ENCODE assay signal across 22 cellular contexts in the genomic region with DNA sequence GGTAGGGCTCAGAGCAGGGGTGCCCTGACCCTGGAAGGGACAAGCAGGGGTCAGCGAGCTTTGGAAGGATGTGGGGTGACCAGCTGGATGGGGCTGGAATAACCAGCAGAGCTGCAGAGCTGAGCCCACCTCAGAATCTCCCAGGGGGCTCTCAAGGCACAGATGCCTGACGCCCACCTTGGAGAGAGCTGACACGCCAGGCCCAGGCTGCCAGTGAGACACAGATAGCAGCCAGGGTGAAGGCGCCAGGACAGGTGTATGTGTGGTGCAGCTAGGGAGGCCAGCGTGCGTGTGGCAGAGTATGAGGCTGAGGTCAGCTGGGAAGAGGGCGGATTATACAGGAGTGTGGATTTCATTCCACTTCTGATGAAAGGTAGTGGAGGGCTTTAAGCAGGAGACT. TPM values are rescaled to one million over a fixed set of nuclear protein-coding genes. Genes with fewer than 3 reads are reported as not detected.
A peak's percentile ranks its signal among the peaks of the same experiment; 100 is the strongest.
DNase-seq lines count a peak whose midpoint lies in the region; ATAC-seq and TF ChIP-seq lines count a peak whose summit lies in the region.
"Had no signal": no experiment of that assay in that cellular context is flagged by ENCODE, and none has a peak within 500 bp of the region (broad histone marks: within the 10 kb centered on the region; RNA-seq: fewer than 3 reads in every experiment).

No MANE protein-coding gene starts in this region.

- peak overlapping the region; percentile 34 for H3K27ac Mint-ChIP-seq in activated naive CD4-positive, alpha-beta T cell treated with anti-CD3 and anti-CD28 coated beads, Interleukin-2, amount 10 ng/mL, durations not matched to agents 7 days and 5 days
- H3K27ac Mint-ChIP-seq in brain, result peak overlapping the region in 3 of 5 experiments; percentile 8 to 80 (median 19)

- H3K9me3 ChIP-seq in spleen (no peaks in the 10 kb centered on the region), body of pancreas (no peaks in the 10 kb centered on the region), gastrocnemius medialis (no peaks in the 10 kb centered on the region)

- no peak overlapping the region for H3K4me3 Mint-ChIP-seq in activated naive CD4-positive, alpha-beta T cell treated with anti-CD3 and anti-CD28 coated beads, Interleukin-2, amount 10 ng/mL, durations not matched to agents 7 days and 5 days
- H3K4me3 Mint-ChIP-seq in brain, result no peak overlapping the region

- H3K36me3 Mint-ChIP-seq in activated naive CD4-positive, alpha-beta T cell treated with anti-CD3 and anti-CD28 coated beads, Interleukin-2, amount 10 ng/mL, durations not matched to agents 7 days and 5 days, result peaks cover 73% of the 10 kb centered on the region
- peaks cover 76% of the 10 kb centered on the region for H3K36me3 Mint-ChIP-seq in brain

- H3K27me3 ChIP-seq in spleen (replicated peaks in 1 of 7) (no peaks in the 10 kb centered on the region), body of pancreas (no peaks in the 10 kb centered on the region), gastrocnemius medialis (no peaks in the 10 kb centered on the region)
- H3K27me3 ChIP-seq: dorsolateral prefrontal cortex, foreskin keratinocyte had no signal

- H3K27ac ChIP-seq in RWPE1, result peak overlapping the region; percentile 7; the same call in 1 of the 2 replicates
- H3K27ac ChIP-seq in spleen, result no peak overlapping the region
- H3K27ac ChIP-seq in body of pancreas, result no peak overlapping the region
- no peak overlapping the region for H3K27ac ChIP-seq in gastrocnemius medialis
- H3K27ac ChIP-seq: dorsolateral prefrontal cortex, epithelial cell of prostate, foreskin keratinocyte had no signal

- intact Hi-C loops in spleen (cut with DNase I; ENCODE audit: low total_unique reads), result no loop called here
- intact Hi-C loops in body of pancreas (cut with DNase I), result no loop called here
- intact Hi-C loops in gastrocnemius medialis (cut with DNase I; ENCODE audit: low total_unique reads), result no loop called here

- in situ Hi-C loops in gastrocnemius medialis (cut with MboI; ENCODE audit: low sequenced_read_pairs in 4 of 4), result loop anchor here in 1 of 4 donors (25.0 kb wide), 1 partner anchor 306 kb away; no protein-coding TSS in a partner anchor

- ATAC-seq in body of pancreas, result no peak
- no peak for ATAC-seq in gastrocnemius medialis
- ATAC-seq: foreskin keratinocyte had no signal

- H3K4me1 ChIP-seq in spleen (peaks cover 0 to 23% (median 5%) of the 10 kb centered on the region in 6 donors), body of pancreas (no peaks in the 10 kb centered on the region), gastrocnemius medialis (no peaks in the 10 kb centered on the region)
- H3K4me1 ChIP-seq: foreskin keratinocyte had no signal

- POLR2A ChIA-PET in RWPE1 (lab: Yijun Ruan, JAX; ENCODE audit: low non-redundant PET), result no interaction called here

- H3K4me3 ChIP-seq in spleen (no peak overlapping the region), body of pancreas (no peak overlapping the region), gastrocnemius medialis (no peak overlapping the region)
- H3K4me3 ChIP-seq: dorsolateral prefrontal cortex had no signal

- peaks cover 23% of the 10 kb centered on the region for H3K4me1 Mint-ChIP-seq in activated naive CD4-positive, alpha-beta T cell treated with anti-CD3 and anti-CD28 coated beads, Interleukin-2, amount 10 ng/mL, durations not matched to agents 7 days and 5 days
- no peaks in the 10 kb centered on the region for H3K4me1 Mint-ChIP-seq in brain

- no peaks in the 10 kb centered on the region for H3K27me3 Mint-ChIP-seq in activated naive CD4-positive, alpha-beta T cell treated with anti-CD3 and anti-CD28 coated beads, Interleukin-2, amount 10 ng/mL, durations not matched to agents 7 days and 5 days
- H3K27me3 Mint-ChIP-seq in brain, result peaks cover 3% of the 10 kb centered on the region

- CTCF ChIA-PET in activated naive CD4-positive, alpha-beta T cell treated with anti-CD3 and anti-CD28 coated beads, Interleukin-2, amount 10 ng/mL, durations not matched to agents 7 days and 5 days (lab: Charles Lee), result interaction anchor here (2.6 kb wide), 1 partner anchor 165 kb away, joined by 7 read pairs; no protein-coding TSS in a partner anchor
- CTCF ChIA-PET in RWPE1 (lab: Yijun Ruan, JAX), result no interaction called here

- 93 to 97% (median 95%) methylated on average over 7 of the region's 7 CpGs for WGBS in spleen, 5 donors
- WGBS in body of pancreas, 2 donors, result 90 to 96% methylated on average over 7 of the region's 7 CpGs

- TF ChIP-seq POLR2A in spleen (IDR thresholded peaks at IDR 0.05), result no peak
- TF ChIP-seq POLR2A in body of pancreas (IDR thresholded peaks at IDR 0.05), result no peak
- no peak for TF ChIP-seq POLR2A in gastrocnemius medialis (IDR thresholded peaks at IDR 0.05)

- H3K9me3 Mint-ChIP-seq in activated naive CD4-positive, alpha-beta T cell treated with anti-CD3 and anti-CD28 coated beads, Interleukin-2, amount 10 ng/mL, durations not matched to agents 7 days and 5 days, result no peaks in the 10 kb centered on the region
- H3K9me3 Mint-ChIP-seq in brain, result peaks cover 0 to 3% (median 2%) of the 10 kb centered on the region in 5 experiments

- H3K36me3 ChIP-seq in spleen (peaks cover 0 to 100% (median 86%) of the 10 kb centered on the region in 6 donors), body of pancreas (replicated peaks in 1 of 2; ENCODE audit: insufficient read depth in 1 of 2, low read depth in 2 of 2) (peaks cover 0 to 5% of the 10 kb centered on the region in 2 donors), gastrocnemius medialis (peaks cover 0 to 71% of the 10 kb centered on the region in 2 donors)

- no peak for TF ChIP-seq CTCF in RWPE1 (conservative IDR thresholded peaks at IDR 0.05; ENCODE audit: low read depth)
- no peak for TF ChIP-seq CTCF in brain (conservative IDR thresholded peaks at IDR 0.05)
- TF ChIP-seq CTCF in spleen (IDR thresholded peaks at IDR 0.05 in 8 of 11, conservative IDR thresholded peaks at IDR 0.05 in 3 of 11), result no peak
- TF ChIP-seq CTCF in body of pancreas (IDR thresholded peaks at IDR 0.05), result no peak
- no peak for TF ChIP-seq CTCF in gastrocnemius medialis (IDR thresholded peaks at IDR 0.05 in 4 of 5, conservative IDR thresholded peaks at IDR 0.05 in 1 of 5)

- DNase-seq in activated naive CD4-positive, alpha-beta T cell treated with anti-CD3 and anti-CD28 coated beads, Interleukin-2, amount 10 ng/mL, durations not matched to agents 7 days and 5 days, result no peak
- DNase-seq in activated naive CD4-positive, alpha-beta T cell (lab: John Stamatoyannopoulos, UW), result no peak
- DNase-seq in RWPE1 (ENCODE audit: low spot score) (no peak), spleen (peak; percentile 19), NCI-H748 (lab: John Stamatoyannopoulos, UW; ENCODE audit: unreplicated experiment) (no peak), body of pancreas (no peak), gastrocnemius medialis (no peak)
- DNase-seq: activated CD4-positive, alpha-beta T cell treated with anti-CD3 and anti-CD28 coated beads for 1 hour; foreskin keratinocyte; IMR-90; MM.1S; NCI-H146; NCI-H2171 treated with DMSO at 0.1 percent for 48 hours; NCI-H69; SIG-M5; T1000 had no signal

RNA-seq across cellular contexts. Expression of gene AP1M1, which starts 8.9 kb away (rescaled TPM):
- 72.3 TPM for polyA plus RNA-seq in brain (ENCODE audit: insufficient read depth, low read depth, low replicate concordance)
- 10 to 100 TPM; 54.1 to 82.8 (median 67.2) TPM for total RNA-seq in spleen
- 10 to 100 TPM; 27.9 to 39.7 (median 34.6) TPM for polyA plus RNA-seq in spleen
- 10 to 100 TPM; 22.3 to 23.1 TPM for total RNA-seq in body of pancreas
- 100 to 1,000 TPM in 1 of 4 donors, 10 to 100 TPM in 3; 68.2 to 119 (median 73.5) TPM for total RNA-seq in gastrocnemius medialis

RNA-seq across cellular contexts. Expression of gene FAM32A, which starts 21.4 kb away (rescaled TPM):
- 91.9 TPM for polyA plus RNA-seq in brain (ENCODE audit: insufficient read depth, low read depth, low replicate concordance)
- total RNA-seq in spleen, result 100 to 1,000 TPM in 1 of 7 donors, 10 to 100 TPM in 6; 45.8 to 105 (median 69.1) TPM
- polyA plus RNA-seq in spleen, result 10 to 100 TPM; 60.0 to 89.5 (median 79.9) TPM
- 10 to 100 TPM; 29.6 to 44.5 TPM for total RNA-seq in body of pancreas
- 10 to 100 TPM; 57.2 to 72.3 (median 63.6) TPM for total RNA-seq in gastrocnemius medialis

RNA-seq across cellular contexts. Expression of gene CIB3, which starts 33.3 kb away (rescaled TPM):
- polyA plus RNA-seq in brain (ENCODE audit: insufficient read depth, low read depth, low replicate concordance) (not detected), spleen (under 1 TPM in 1 of 3 donors, not detected in 2; 0.49 TPM)
- total RNA-seq in spleen (not detected), body of pancreas (not detected), gastrocnemius medialis (not detected)
- total RNA-seq: cardiac septum, dorsolateral prefrontal cortex, foreskin keratinocyte, IMR-90, kidney epithelial cell had no signal
- polyA plus RNA-seq: AG04450, foreskin keratinocyte, IMR-90 had no signal
